Comparison of ENCODE assay signal across 8 cellular contexts in genomic region chr19:19900124-19900523, GRCh38. TPM values are rescaled to one million over a fixed set of nuclear protein-coding genes. Genes with fewer than 3 reads are reported as not detected.
DNase-seq lines count a peak whose midpoint lies in the region; ATAC-seq and TF ChIP-seq lines count a peak whose summit lies in the region.

No MANE protein-coding gene starts in this region.

- H3K27ac Mint-ChIP-seq in activated CD8-positive, alpha-beta T cell treated with anti-CD3 and anti-CD28 coated beads, Interleukin-2, amount 10 ng/mL, durations not matched to agents 7 days and 5 days, result peak overlapping the region; percentile 98

- H3K4me1 ChIP-seq in HUES6 (ENCODE audit: control insufficient read depth, insufficient read depth, low read length) (no peaks in the 10 kb centered on the region; the same call in 1 of the 2 replicates), smooth muscle cell (ENCODE audit: low read depth) (peaks cover 6% of the 10 kb centered on the region)

- H3K4me3 ChIP-seq in HUES6 (ENCODE audit: low read depth, low read length), result peak overlapping the region; percentile 78; the same call in 1 of the 2 replicates
- peak overlapping the region; percentile 80 for H3K4me3 ChIP-seq in smooth muscle cell

- H3K27me3 ChIP-seq in HUES6 (ENCODE audit: control insufficient read depth, insufficient read depth, low read length), result no peaks in the 10 kb centered on the region
- no peaks in the 10 kb centered on the region for H3K27me3 ChIP-seq in smooth muscle cell (ENCODE audit: low read depth)

- H3K4me2 ChIP-seq in smooth muscle cell, result peak overlapping the region; percentile 91

- ATAC-seq in activated CD8-positive, alpha-beta T cell treated with anti-CD3 and anti-CD28 coated beads, Interleukin-2, amount 10 ng/mL, durations not matched to agents 7 days and 5 days, result no peak

- peaks cover 34% of the 10 kb centered on the region for H3K79me2 ChIP-seq in smooth muscle cell (ENCODE audit: low read depth)

- H3K4me1 Mint-ChIP-seq in activated CD8-positive, alpha-beta T cell treated with anti-CD3 and anti-CD28 coated beads, Interleukin-2, amount 10 ng/mL, durations not matched to agents 7 days and 5 days (ENCODE audit: low read depth), result peaks cover 34% of the 10 kb centered on the region

- peaks cover 76% of the 10 kb centered on the region for H3K36me3 Mint-ChIP-seq in activated CD8-positive, alpha-beta T cell treated with anti-CD3 and anti-CD28 coated beads, Interleukin-2, amount 10 ng/mL, durations not matched to agents 7 days and 5 days (ENCODE audit: low read depth)

- H3F3A ChIP-seq in smooth muscle cell (ENCODE audit: low read depth), result peaks cover 25% of the 10 kb centered on the region

- H3K9me3 Mint-ChIP-seq in activated CD8-positive, alpha-beta T cell treated with anti-CD3 and anti-CD28 coated beads, Interleukin-2, amount 10 ng/mL, durations not matched to agents 7 days and 5 days (ENCODE audit: insufficient read depth), result peaks cover 55% of the 10 kb centered on the region

- no peak for TF ChIP-seq CTCF in smooth muscle cell (IDR thresholded peaks at IDR 0.05; ENCODE audit: borderline replicate concordance, insufficient read depth, poor library complexity, severe bottlenecking)

- H3K27ac ChIP-seq in HUES6 (ENCODE audit: low read depth, low read length) (peak overlapping the region; percentile 74; the same call in 1 of the 2 replicates), smooth muscle cell (ENCODE audit: low read depth) (peak overlapping the region; percentile 82)

- H2AFZ ChIP-seq in smooth muscle cell (ENCODE audit: low read depth), result peak overlapping the region; percentile 9

- H3K36me3 ChIP-seq in HUES6 (ENCODE audit: control insufficient read depth, insufficient read depth, low read length) (peaks cover 9% of the 10 kb centered on the region; the same call in 1 of the 2 replicates), smooth muscle cell (ENCODE audit: low read depth) (no peaks in the 10 kb centered on the region)

- POLR2A ChIA-PET in activated CD8-positive, alpha-beta T cell treated with anti-CD3 and anti-CD28 coated beads, Interleukin-2, amount 10 ng/mL, durations not matched to agents 7 days and 5 days (lab: Charles Lee), result interaction anchor here (1.2 to 6.0 kb wide), 10 partner anchors 10 to 238 kb away, joined by 4 to 85 read pairs (median 12); partner anchors contain the start of genes ZNF101, ZNF14, ZNF253 and ZNF506

- H3K9ac ChIP-seq in HUES6 (ENCODE audit: low read length) (no peak overlapping the region), smooth muscle cell (ENCODE audit: low read depth) (peak overlapping the region; percentile 42)

- peak overlapping the region; percentile 97 for H3K4me3 Mint-ChIP-seq in activated CD8-positive, alpha-beta T cell treated with anti-CD3 and anti-CD28 coated beads, Interleukin-2, amount 10 ng/mL, durations not matched to agents 7 days and 5 days

- CTCF ChIA-PET in activated CD8-positive, alpha-beta T cell treated with anti-CD3 and anti-CD28 coated beads, Interleukin-2, amount 10 ng/mL, durations not matched to agents 7 days and 5 days (lab: Charles Lee), result interaction anchor here (1.5 kb wide), 1 partner anchor 79 kb away, joined by 6 read pairs; the partner anchor contains the start of gene ZNF506

- H3K9me3 ChIP-seq in HUES6 (ENCODE audit: control insufficient read depth, insufficient read depth, low read depth, low read length) (peaks cover 16% of the 10 kb centered on the region; the same call in 1 of the 2 replicates), smooth muscle cell (replicated peaks; ENCODE audit: low read depth) (peaks cover 8% of the 10 kb centered on the region)

- no peaks in the 10 kb centered on the region for H3K27me3 Mint-ChIP-seq in activated CD8-positive, alpha-beta T cell treated with anti-CD3 and anti-CD28 coated beads, Interleukin-2, amount 10 ng/mL, durations not matched to agents 7 days and 5 days (ENCODE audit: low read depth)

- peaks cover 14% of the 10 kb centered on the region for H4K20me1 ChIP-seq in smooth muscle cell (ENCODE audit: low read depth)

- under 1% methylated on average over 5 of the region's 5 CpGs for WGBS in smooth muscle cell (ENCODE audit: low lambda C conversion rate)

- DNase-seq in EH (ENCODE audit: low read depth) (peak; percentile 74), hepatic stellate cell (ENCODE audit: low spot score) (peak; percentile 12), smooth muscle cell (lab: John Stamatoyannopoulos, UW; ENCODE audit: unreplicated experiment) (no peak), SIG-M5 treated with dmso at 0.1 percent for 504 hours (lab: John Stamatoyannopoulos, UW; ENCODE audit: unreplicated experiment) (no peak), NCI-H345 treated with DMSO at 0.1 percent for 48 hours (lab: John Stamatoyannopoulos, UW; ENCODE audit: unreplicated experiment) (no peak), occipital lobe (lab: John Stamatoyannopoulos, UW) (no peak)
- DNase-seq in activated CD8-positive, alpha-beta T cell treated with anti-CD3 and anti-CD28 coated beads, Interleukin-2, amount 10 ng/mL, durations not matched to agents 7 days and 5 days, result peak; percentile 33

RNA-seq across cellular contexts. Expression of gene ZNF93, which starts 0.6 kb away (rescaled TPM):
- 10 to 100 TPM; 15.8 to 17.9 TPM for total RNA-seq in activated CD8-positive, alpha-beta T cell treated with anti-CD3 and anti-CD28 coated beads, Interleukin-2, amount 10 ng/mL, durations not matched to agents 7 days and 5 days
- total RNA-seq in smooth muscle cell (36.7 and 41.6 TPM in 2 replicates), occipital lobe (27.0 TPM)
- polyA plus RNA-seq in smooth muscle cell, result 18.3 and 23.0 TPM in 2 replicates

RNA-seq across cellular contexts. Expression of gene ZNF253, which starts 34.4 kb away (rescaled TPM):
- total RNA-seq in activated CD8-positive, alpha-beta T cell treated with anti-CD3 and anti-CD28 coated beads, Interleukin-2, amount 10 ng/mL, durations not matched to agents 7 days and 5 days, result 10 to 100 TPM; 15.7 to 17.5 TPM
- 11.7 and 17.1 TPM in 2 replicates for total RNA-seq in smooth muscle cell
- 3.2 and 7.9 TPM in 2 replicates for polyA plus RNA-seq in smooth muscle cell
- total RNA-seq in occipital lobe, result 44.3 TPM

Comparison
In these comparisons a context has a peak if more than half of its experiments do, and no peak if none do; other contexts are left out.
1. DNase-seq: peak in EH (single experiment), activated CD8-positive, alpha-beta T cell treated with anti-CD3 and anti-CD28 coated beads, Interleukin-2, amount 10 ng/mL, durations not matched to agents 7 days and 5 days (single experiment) and hepatic stellate cell (single experiment); none in smooth muscle cell (single experiment), SIG-M5 treated with dmso at 0.1 percent for 504 hours (single experiment), NCI-H345 treated with DMSO at 0.1 percent for 48 hours (single experiment) and occipital lobe (single experiment).